In the genomic region with DNA sequence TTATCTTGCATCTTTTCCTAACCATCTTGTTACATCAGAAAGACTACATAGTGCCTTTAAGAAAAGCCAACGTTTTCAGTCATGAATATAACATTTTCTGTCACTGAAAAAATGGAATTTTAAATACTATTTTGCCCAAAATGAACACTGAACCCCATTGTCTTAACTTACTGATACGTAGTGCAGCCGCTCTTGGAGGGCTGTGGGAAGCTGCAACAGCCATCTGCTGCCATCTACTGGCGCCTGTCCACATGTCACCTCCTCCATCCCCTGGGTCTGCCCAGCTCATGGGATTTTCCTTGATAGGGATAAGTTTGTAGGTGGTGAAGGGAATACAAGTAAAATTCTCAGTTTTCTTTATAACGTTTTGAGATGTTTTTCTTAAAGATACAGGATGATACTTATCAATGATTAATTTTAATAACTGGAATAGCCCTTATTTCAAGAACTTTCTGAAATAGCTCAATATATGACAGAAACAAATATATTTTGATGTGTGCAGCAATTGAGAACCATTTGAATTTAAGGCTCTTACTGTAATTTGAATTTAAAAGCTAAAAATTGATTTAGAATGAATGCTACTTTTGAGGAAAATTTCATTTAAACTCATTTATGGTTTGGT, we compare ENCODE assay signal across 8 cellular contexts.
DNase-seq lines count a peak whose midpoint lies in the region; ATAC-seq, FAIRE-seq and TF ChIP-seq lines count a peak whose summit lies in the region.

No MANE protein-coding gene starts in this region.

- H3K36me3 Mint-ChIP-seq in astrocyte (ENCODE audit: low read depth, unreplicated experiment), result peaks cover 3% of the 10 kb centered on the region

- H3K27me3 ChIP-seq in astrocyte (ENCODE audit: insufficient read depth, low read length) (no peaks in the 10 kb centered on the region), smooth muscle cell (ENCODE audit: low read depth) (peaks cover 6% of the 10 kb centered on the region)

- H3K4me3 Mint-ChIP-seq in astrocyte (ENCODE audit: unreplicated experiment), result no peak overlapping the region

- H3K79me2 ChIP-seq in astrocyte (ENCODE audit: insufficient read depth, low read length) (no peaks in the 10 kb centered on the region), smooth muscle cell (ENCODE audit: low read depth) (no peaks in the 10 kb centered on the region)

- no peak overlapping the region for H3K4me3 ChIP-seq in astrocyte (ENCODE audit: insufficient read depth, low read depth, low read length)
- no peak overlapping the region for H3K4me3 ChIP-seq in smooth muscle cell

- no peak overlapping the region for H2AFZ ChIP-seq in astrocyte (ENCODE audit: low read depth, low read length)
- no peak overlapping the region for H2AFZ ChIP-seq in smooth muscle cell (ENCODE audit: low read depth)

- H3K36me3 ChIP-seq in astrocyte (ENCODE audit: insufficient read depth, low read length) (no peaks in the 10 kb centered on the region), smooth muscle cell (ENCODE audit: low read depth) (no peaks in the 10 kb centered on the region)

- peak; percentile 37 for DNase-seq in NK-92 treated with Interleukin-12 subunit alpha and Interleukin-12 subunit beta, amount 100 ng/mL, for 24 hours (lab: John Stamatoyannopoulos, UW)
- DNase-seq in NK-92 (lab: John Stamatoyannopoulos, UW; ENCODE audit: unreplicated experiment) (no peak), NCI-H1694 treated with DMSO at 0.1 percent for 48 hours (lab: John Stamatoyannopoulos, UW) (peak; percentile 83), T-helper 22 cell (ENCODE audit: low read depth) (peak; percentile 30), astrocyte (ENCODE audit: low read depth) (peak; percentile 44), hepatic stellate cell (ENCODE audit: low spot score) (peak; percentile 95), smooth muscle cell (lab: John Stamatoyannopoulos, UW; ENCODE audit: unreplicated experiment) (peak; percentile 13)

- H3K4me1 Mint-ChIP-seq in astrocyte (ENCODE audit: low read depth, unreplicated experiment), result peaks cover 7% of the 10 kb centered on the region

- peak; percentile 97 for TF ChIP-seq CTCF in astrocyte (IDR thresholded peaks at IDR 0.05; ENCODE audit: insufficient read depth, low read depth, low read length)
- TF ChIP-seq CTCF in smooth muscle cell (IDR thresholded peaks at IDR 0.05; ENCODE audit: borderline replicate concordance, insufficient read depth, poor library complexity, severe bottlenecking), result peak; percentile 97

- ATAC-seq in HG02943 (IDR thresholded peaks at IDR 0.05; ENCODE audit: low read depth, unreplicated experiment), result peak; percentile 86

- H3F3A ChIP-seq in smooth muscle cell (ENCODE audit: low read depth), result no peaks in the 10 kb centered on the region

- H3K27ac Mint-ChIP-seq in astrocyte (ENCODE audit: unreplicated experiment), result no peak overlapping the region

- peak overlapping the region; percentile 27 for H3K4me2 ChIP-seq in astrocyte (ENCODE audit: low read length)
- no peak overlapping the region for H3K4me2 ChIP-seq in smooth muscle cell

- H3K27ac ChIP-seq in astrocyte (ENCODE audit: low read depth, low read length) (no peak overlapping the region), smooth muscle cell (ENCODE audit: low read depth) (no peak overlapping the region)

- no peaks in the 10 kb centered on the region for H3K9me3 ChIP-seq in astrocyte (ENCODE audit: insufficient read depth, low read depth, low read length)
- no peaks in the 10 kb centered on the region for H3K9me3 ChIP-seq in smooth muscle cell (replicated peaks; ENCODE audit: low read depth)

- WGBS in smooth muscle cell (ENCODE audit: low lambda C conversion rate), result 4% methylated on average over 5 of the region's 5 CpGs

- H3K9ac ChIP-seq in astrocyte (ENCODE audit: low read length), result no peak overlapping the region
- H3K9ac ChIP-seq in smooth muscle cell (ENCODE audit: low read depth), result no peak overlapping the region

- H3K4me1 ChIP-seq in astrocyte (ENCODE audit: insufficient read depth, low read length) (peaks cover 8% of the 10 kb centered on the region), smooth muscle cell (ENCODE audit: low read depth) (peaks cover 18% of the 10 kb centered on the region)

- no peaks in the 10 kb centered on the region for H4K20me1 ChIP-seq in astrocyte (ENCODE audit: insufficient read depth, low read length)
- peaks cover 3% of the 10 kb centered on the region for H4K20me1 ChIP-seq in smooth muscle cell (ENCODE audit: low read depth)

- peak; percentile 88 for FAIRE-seq in astrocyte (lab: Jason Lieb, UNC)

- H3K9me3 Mint-ChIP-seq in astrocyte (ENCODE audit: unreplicated experiment), result no peaks in the 10 kb centered on the region

- H3K27me3 Mint-ChIP-seq in astrocyte (ENCODE audit: low read depth, unreplicated experiment), result no peaks in the 10 kb centered on the region
